In the genomic region with DNA sequence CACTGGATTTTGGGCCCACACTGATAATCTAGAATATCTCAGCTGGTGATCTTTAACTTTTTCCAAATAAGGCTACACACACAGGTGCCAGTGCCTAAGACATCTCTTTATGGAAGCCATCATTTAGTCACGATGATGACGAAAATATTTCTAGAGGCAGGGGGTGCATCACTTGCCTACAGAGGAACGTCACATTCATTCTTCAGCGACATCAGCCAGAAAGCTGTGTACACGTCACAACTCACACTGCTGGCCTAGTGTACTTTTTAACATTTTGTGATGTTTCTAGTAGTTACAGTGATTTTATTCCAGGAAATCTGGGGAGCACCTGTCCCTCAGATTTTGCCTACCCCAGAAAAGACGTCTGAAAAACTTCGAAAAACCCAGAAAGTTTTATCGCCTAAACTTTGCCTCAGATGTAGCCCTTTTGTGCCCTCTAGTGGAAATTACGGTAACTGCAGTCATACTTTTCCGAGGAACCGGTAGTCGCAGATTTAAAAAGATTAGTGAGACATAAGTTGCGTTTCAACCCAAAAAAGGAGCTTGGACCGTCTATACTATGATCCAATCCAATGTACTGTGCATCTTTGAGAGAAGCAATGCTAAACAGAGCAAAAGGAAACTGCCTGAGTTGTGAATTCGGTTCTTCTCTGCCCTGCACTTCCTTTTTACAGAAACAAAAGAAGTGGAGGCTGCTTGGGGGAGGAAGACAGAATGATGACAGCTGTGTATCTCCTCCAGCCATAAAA, we compare ENCODE assay signal across 8 cellular contexts.
DNase-seq lines count a peak whose midpoint lies in the region; ATAC-seq and TF ChIP-seq lines count a peak whose summit lies in the region.

No MANE protein-coding gene starts in this region.

- peak; percentile 45 for DNase-seq in Caki2 (ENCODE audit: low read depth)
- peak; percentile 40 for DNase-seq in NOMO-1 treated with dmso at 0.1 percent for 144 hours (lab: John Stamatoyannopoulos, UW; ENCODE audit: unreplicated experiment)
- peak; percentile 10 for DNase-seq in activated T-helper 9 cell treated with anti-CD3 and anti-CD28 coated beads, Interleukin-2, amount 50 U/mL, for 16 hours (ENCODE audit: low read depth)
- peak; percentile 72 for DNase-seq in foreskin melanocyte
- peak in 1 of 2 donors; percentile 49 for DNase-seq in uterus

- intact Hi-C loops in uterus (cut with DNase I; ENCODE audit: low total_unique reads) = no loop called here

- in situ Hi-C loops in Caki2 (cut with HindIII; ENCODE audit: low pct_unique_long_range_greater_than_20kb, low sequenced_read_pairs) = no loop called here

- no peak for TF ChIP-seq POLR2A in uterus (IDR thresholded peaks at IDR 0.05)

- peak overlapping the region; percentile 63 to 64 for H3K4me3 ChIP-seq in neutrophil (ENCODE audit: low read depth in 1 of 2, low read length in 1 of 2)
- peak overlapping the region; percentile 26 to 33 for H3K4me3 ChIP-seq in uterus

- peak overlapping the region; percentile 60 for H3K27ac ChIP-seq in neutrophil
- peak overlapping the region in 1 of 2 donors; percentile 57 for H3K27ac ChIP-seq in uterus

- H3K36me3 ChIP-seq in neutrophil = no peaks in the 10 kb centered on the region
- no peaks in the 10 kb centered on the region for H3K36me3 ChIP-seq in uterus

- no peaks in the 10 kb centered on the region for H3K27me3 ChIP-seq in neutrophil
- H3K27me3 ChIP-seq in uterus = no peaks in the 10 kb centered on the region

- H3K9me3 ChIP-seq in neutrophil (no peaks in the 10 kb centered on the region), uterus (no peaks in the 10 kb centered on the region)

- peaks cover 0 to 4% of the 10 kb centered on the region in 2 experiments for H3K4me1 ChIP-seq in neutrophil (ENCODE audit: control insufficient read depth in 1 of 2, insufficient read depth in 1 of 2, low read depth in 1 of 2, low read length in 1 of 2)
- H3K4me1 ChIP-seq in uterus = no peaks in the 10 kb centered on the region

- ATAC-seq in GM19438 (IDR thresholded peaks at IDR 0.05; ENCODE audit: low read depth, unreplicated experiment) = peak; percentile 65
- ATAC-seq in HG03571 (IDR thresholded peaks at IDR 0.05; ENCODE audit: unreplicated experiment) = peak; percentile 74

- TF ChIP-seq CTCF in neutrophil (IDR thresholded peaks at IDR 0.05) (peak; percentile 84), uterus (IDR thresholded peaks at IDR 0.05) (peak; percentile 77 to 84 (median 80))
